In the genomic region with DNA sequence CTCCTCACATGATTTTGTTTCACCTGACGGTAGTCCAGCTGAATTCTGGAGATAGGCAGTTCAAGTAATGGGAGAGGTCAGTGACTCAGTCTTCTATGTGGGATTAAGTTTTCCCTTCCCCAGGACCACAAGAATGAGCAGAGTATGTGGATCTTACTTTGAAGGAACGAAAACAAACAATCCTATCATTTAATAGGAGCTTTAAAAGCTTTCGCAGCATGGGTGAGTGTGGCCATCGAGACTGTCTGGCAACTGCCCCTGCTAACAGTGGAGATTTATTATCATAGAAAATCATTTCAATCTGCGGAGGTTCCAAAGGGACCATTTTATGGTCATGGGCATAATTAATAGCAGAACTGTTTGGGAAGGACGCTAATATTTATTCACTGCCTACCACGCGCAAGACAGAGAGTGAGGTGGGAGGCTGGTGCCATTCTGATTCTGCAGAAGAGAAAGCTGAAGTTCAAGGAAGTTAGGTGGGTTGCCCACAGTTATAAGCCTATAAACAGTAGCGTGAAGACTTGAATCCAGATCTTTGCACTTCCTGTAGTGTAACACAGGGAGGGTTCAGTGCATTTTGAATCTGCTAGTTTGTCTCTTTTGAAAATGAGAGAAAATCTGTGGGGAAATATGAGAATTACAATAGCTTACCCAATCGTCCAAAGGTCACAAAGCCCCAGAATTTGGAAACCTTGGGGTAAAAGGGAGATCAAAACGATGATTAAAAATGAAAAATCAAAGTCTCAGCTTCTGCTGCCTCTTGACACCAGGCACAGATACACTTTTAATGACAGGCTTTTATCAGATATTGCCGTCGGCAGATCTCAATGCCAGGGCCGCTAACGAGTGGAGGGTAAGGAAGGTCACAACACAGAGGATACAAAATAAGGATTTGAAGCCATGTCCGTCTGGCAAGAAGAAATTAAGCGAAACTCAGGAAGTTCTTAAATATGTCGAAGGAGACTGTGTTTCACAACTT, we compare ENCODE assay signal across 1 cellular context.
TF ChIP-seq lines count a peak whose summit lies in the region.

No MANE protein-coding gene starts in this region.

TF ChIP-seq in SK-N-SH treated with all-trans-retinoic acid at 6 μM for 48 hours, 23 proteins besides CTCF, POLR2A, EP300 and RAD21 (continued from another document):
- TF ChIP-seq, protein P1, sequence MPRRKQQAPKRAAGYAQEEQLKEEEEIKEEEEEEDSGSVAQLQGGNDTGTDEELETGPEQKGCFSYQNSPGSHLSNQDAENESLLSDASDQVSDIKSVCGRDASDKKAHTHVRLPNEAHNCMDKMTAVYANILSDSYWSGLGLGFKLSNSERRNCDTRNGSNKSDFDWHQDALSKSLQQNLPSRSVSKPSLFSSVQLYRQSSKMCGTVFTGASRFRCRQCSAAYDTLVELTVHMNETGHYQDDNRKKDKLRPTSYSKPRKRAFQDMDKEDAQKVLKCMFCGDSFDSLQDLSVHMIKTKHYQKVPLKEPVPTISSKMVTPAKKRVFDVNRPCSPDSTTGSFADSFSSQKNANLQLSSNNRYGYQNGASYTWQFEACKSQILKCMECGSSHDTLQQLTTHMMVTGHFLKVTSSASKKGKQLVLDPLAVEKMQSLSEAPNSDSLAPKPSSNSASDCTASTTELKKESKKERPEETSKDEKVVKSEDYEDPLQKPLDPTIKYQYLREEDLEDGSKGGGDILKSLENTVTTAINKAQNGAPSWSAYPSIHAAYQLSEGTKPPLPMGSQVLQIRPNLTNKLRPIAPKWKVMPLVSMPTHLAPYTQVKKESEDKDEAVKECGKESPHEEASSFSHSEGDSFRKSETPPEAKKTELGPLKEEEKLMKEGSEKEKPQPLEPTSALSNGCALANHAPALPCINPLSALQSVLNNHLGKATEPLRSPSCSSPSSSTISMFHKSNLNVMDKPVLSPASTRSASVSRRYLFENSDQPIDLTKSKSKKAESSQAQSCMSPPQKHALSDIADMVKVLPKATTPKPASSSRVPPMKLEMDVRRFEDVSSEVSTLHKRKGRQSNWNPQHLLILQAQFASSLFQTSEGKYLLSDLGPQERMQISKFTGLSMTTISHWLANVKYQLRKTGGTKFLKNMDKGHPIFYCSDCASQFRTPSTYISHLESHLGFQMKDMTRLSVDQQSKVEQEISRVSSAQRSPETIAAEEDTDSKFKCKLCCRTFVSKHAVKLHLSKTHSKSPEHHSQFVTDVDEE (CRISPR knock-in tag; IDR thresholded peaks at IDR 0.05) = peak; percentile 78; the same call in 1 of the 2 replicates
- TF ChIP-seq TCF4 (CRISPR knock-in tag; IDR thresholded peaks at IDR 0.05; ENCODE audit: borderline replicate concordance) (peak; percentile 82), ZNF70 (CRISPR knock-in tag; IDR thresholded peaks at IDR 0.05) (no peak), SNAI2 (CRISPR knock-in tag; IDR thresholded peaks at IDR 0.05) (peak; percentile 39; the same call in 1 of the 2 replicates), BACH2 (CRISPR knock-in tag; IDR thresholded peaks at IDR 0.05; ENCODE audit: borderline replicate concordance) (no peak; the same call in 1 of the 2 replicates), ZFP30 (CRISPR knock-in tag; IDR thresholded peaks at IDR 0.05) (no peak)
- TF ChIP-seq, protein P2, sequence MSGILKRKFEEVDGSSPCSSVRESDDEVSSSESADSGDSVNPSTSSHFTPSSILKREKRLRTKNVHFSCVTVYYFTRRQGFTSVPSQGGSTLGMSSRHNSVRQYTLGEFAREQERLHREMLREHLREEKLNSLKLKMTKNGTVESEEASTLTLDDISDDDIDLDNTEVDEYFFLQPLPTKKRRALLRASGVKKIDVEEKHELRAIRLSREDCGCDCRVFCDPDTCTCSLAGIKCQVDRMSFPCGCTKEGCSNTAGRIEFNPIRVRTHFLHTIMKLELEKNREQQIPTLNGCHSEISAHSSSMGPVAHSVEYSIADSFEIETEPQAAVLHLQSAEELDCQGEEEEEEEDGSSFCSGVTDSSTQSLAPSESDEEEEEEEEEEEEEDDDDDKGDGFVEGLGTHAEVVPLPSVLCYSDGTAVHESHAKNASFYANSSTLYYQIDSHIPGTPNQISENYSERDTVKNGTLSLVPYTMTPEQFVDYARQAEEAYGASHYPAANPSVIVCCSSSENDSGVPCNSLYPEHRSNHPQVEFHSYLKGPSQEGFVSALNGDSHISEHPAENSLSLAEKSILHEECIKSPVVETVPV (CRISPR knock-in tag; IDR thresholded peaks at IDR 0.05) = no peak
TF ChIP-seq in SK-N-SH treated with all-trans-retinoic acid at 6 μM for 48 hours: peak in this region for 5.
